34 cellular contexts compared by ENCODE assay signal in genomic region chr1:17731460-17731859, GRCh38. TPM values are rescaled to one million over a fixed set of nuclear protein-coding genes. Genes with fewer than 3 reads are reported as not detected.
"Had no signal": no experiment of that assay in that cellular context is flagged by ENCODE, and none has a peak within 500 bp of the region (broad histone marks: within the 10 kb centered on the region; RNA-seq: fewer than 3 reads in every experiment).

No MANE protein-coding gene starts in this region.

- H3K4me3 ChIP-seq: adrenal gland, breast epithelium, cardiac muscle cell, coronary artery, dorsolateral prefrontal cortex, gastrocnemius medialis, heart left ventricle had no signal

- H3K4me1 ChIP-seq: adrenal gland, breast epithelium, gastrocnemius medialis, heart left ventricle had no signal

- DNase-seq: activated B cell treated with CpG ODN at 0.5 μM for 24 hours; activated CD4-positive, alpha-beta T cell treated with anti-CD3 and anti-CD28 coated beads for 48 hours; activated CD4-positive, alpha-beta T cell treated with anti-CD3 and anti-CD28 coated beads, Interleukin-2, amount 50 U/mL, for 1 hour; activated CD4-positive, alpha-beta T cell treated with anti-CD3 and anti-CD28 coated beads, Interleukin-2, amount 50 U/mL, for 48 hours; activated CD8-positive, alpha-beta memory T cell treated with anti-CD3 and anti-CD28 coated beads for 24 hours; activated CD8-positive, alpha-beta T cell treated with anti-CD3 and anti-CD28 coated beads for 36 hours; activated effector memory CD4-positive, alpha-beta T cell treated with anti-CD3 and anti-CD28 coated beads, Interleukin-2, amount 50 U/mL, for 16 hours; activated naive CD4-positive, alpha-beta T cell treated with anti-CD3 and anti-CD28 coated beads for 36 hours; activated naive CD8-positive, alpha-beta T cell treated with anti-CD3 and anti-CD28 coated beads for 36 hours; activated naive CD8-positive, alpha-beta T cell treated with anti-CD3 and anti-CD28 coated beads, Interleukin-2, amount 50 U/mL, for 24 hours; activated T-cell treated with anti-CD3 and anti-CD28 coated beads, Interleukin-2, amount 50 U/mL, for 4 hours; adrenal gland; amygdala; aorta; central memory CD4-positive, alpha-beta T cell; cerebellar nuclear complex; dorsolateral prefrontal cortex; effector memory CD4-positive, alpha-beta T cell; endodermal cell; foreskin fibroblast; gastrocnemius medialis; glutamatergic neuron; T-helper 1 cell; T-helper 17 cell; T1000; WERI-Rb-1 had no signal

- H3K9me3 ChIP-seq: adrenal gland, breast epithelium, gastrocnemius medialis, heart left ventricle had no signal

- ATAC-seq: activated CD4-positive, CD25-positive, alpha-beta regulatory T cell treated with anti-CD3 and anti-CD28 coated beads, Interleukin-2, amount 50 U/mL, for 24 hours; activated CD8-positive, alpha-beta T cell treated with anti-CD3 and anti-CD28 coated beads for 36 hours; activated naive CD8-positive, alpha-beta T cell treated with anti-CD3 and anti-CD28 coated beads, Interleukin-2, amount 50 U/mL, for 24 hours; activated T-cell treated with anti-CD3 and anti-CD28 coated beads, Interleukin-2, amount 50 U/mL, for 4 hours; activated T-helper 17 cell treated with anti-CD3 and anti-CD28 coated beads, Interleukin-2, amount 50 U/mL, for 72 hours; esophagus mucosa; gastrocnemius medialis; heart left ventricle; T-helper 17 cell had no signal

- H3K27ac ChIP-seq: adrenal gland, breast epithelium, cardiac muscle cell, coronary artery, dorsolateral prefrontal cortex, gastrocnemius medialis, heart left ventricle, WERI-Rb-1 had no signal

- H3K36me3 ChIP-seq: adrenal gland, breast epithelium, cardiac muscle cell, gastrocnemius medialis, heart left ventricle, WERI-Rb-1 had no signal

- H3K27me3 ChIP-seq: cardiac muscle cell, gastrocnemius medialis had no signal

RNA-seq across cellular contexts. Expression of gene ACTL8, which starts 23.7 kb away (rescaled TPM):
- total RNA-seq: activated B cell treated with CpG ODN at 0.5 μM for 24 hours; activated CD8-positive, alpha-beta T cell treated with anti-CD3 and anti-CD28 coated beads for 36 hours; activated naive CD8-positive, alpha-beta T cell treated with anti-CD3 and anti-CD28 coated beads for 36 hours; activated T-cell treated with anti-CD3 and anti-CD28 coated beads, Interleukin-2, amount 50 U/mL, for 4 hours; adrenal gland; aorta; breast epithelium; cardiac muscle cell; endodermal cell; epithelial cell of proximal tubule; gastrocnemius medialis; heart left ventricle; T-helper 17 cell had no signal
